ENCODE assay signal across 1 cellular context in the genomic region with DNA sequence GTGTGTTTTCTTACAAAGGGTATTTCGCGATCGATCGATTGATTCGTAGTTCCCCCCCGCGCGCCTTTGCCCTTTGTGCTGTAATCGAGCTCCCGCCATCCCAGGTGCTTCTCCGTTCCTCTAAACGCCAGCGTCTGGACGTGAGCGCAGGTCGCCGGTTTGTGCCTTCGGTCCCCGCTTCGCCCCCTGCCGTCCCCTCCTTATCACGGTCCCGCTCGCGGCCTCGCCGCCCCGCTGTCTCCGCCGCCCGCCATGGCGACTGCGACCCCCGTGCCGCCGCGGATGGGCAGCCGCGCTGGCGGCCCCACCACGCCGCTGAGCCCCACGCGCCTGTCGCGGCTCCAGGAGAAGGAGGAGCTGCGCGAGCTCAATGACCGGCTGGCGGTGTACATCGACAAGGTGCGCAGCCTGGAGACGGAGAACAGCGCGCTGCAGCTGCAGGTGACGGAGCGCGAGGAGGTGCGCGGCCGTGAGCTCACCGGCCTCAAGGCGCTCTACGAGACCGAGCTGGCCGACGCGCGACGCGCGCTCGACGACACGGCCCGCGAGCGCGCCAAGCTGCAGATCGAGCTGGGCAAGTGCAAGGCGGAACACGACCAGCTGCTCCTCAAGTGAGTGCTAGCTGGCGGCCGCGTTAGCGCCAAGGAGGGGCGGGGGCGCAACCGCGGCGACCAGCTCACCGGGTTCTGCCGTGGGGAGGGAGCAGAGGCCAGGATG.
TF ChIP-seq lines count a peak whose summit lies in the region.

No MANE protein-coding gene starts in this region.

TF ChIP-seq in K562, 482 proteins besides CTCF, POLR2A, EP300 and RAD21 (continues in another document):
- TF ChIP-seq ETS1 (conservative IDR thresholded peaks at IDR 0.05; ENCODE audit: control insufficient read depth, low read depth, low read length) (no peak), ZBTB1 (CRISPR knock-in tag; IDR thresholded peaks at IDR 0.05; ENCODE audit: borderline replicate concordance, low read depth) (peak; percentile 15; the same call in 1 of the 2 replicates), GABPB1 (CRISPR knock-in tag; IDR thresholded peaks at IDR 0.05) (no peak), ZNF780A (CRISPR knock-in tag; IDR thresholded peaks at IDR 0.05) (no peak), AFF1 (IDR thresholded peaks at IDR 0.05; ENCODE audit: low read depth in 1 of 2, partially characterized antibody in 2 of 2) (no peak), MYNN (IDR thresholded peaks at IDR 0.05) (no peak), MYNN (CRISPR knock-in tag; IDR thresholded peaks at IDR 0.05) (no peak), SAP30 (IDR thresholded peaks at IDR 0.05; ENCODE audit: borderline replicate concordance, insufficient read depth, low read depth, low read length, poor library complexity, severe bottlenecking) (peak; percentile 87), ZNF699 (CRISPR knock-in tag; IDR thresholded peaks at IDR 0.05; ENCODE audit: insufficient replicate concordance) (no peak), TAF15 (IDR thresholded peaks at IDR 0.05; ENCODE audit: low read depth, low read length) (no peak), CBX2 (IDR thresholded peaks at IDR 0.05; ENCODE audit: insufficient read depth, low read length, poor library complexity, severe bottlenecking) (no peak), SIN3B (IDR thresholded peaks at IDR 0.05; ENCODE audit: low read depth) (peak; percentile 18; the same call in 1 of the 2 replicates), ZBTB8A (IDR thresholded peaks at IDR 0.05; ENCODE audit: partially characterized antibody) (no peak), MLX (CRISPR knock-in tag; conservative IDR thresholded peaks at IDR 0.05) (no peak), ESRRA (IDR thresholded peaks at IDR 0.05; ENCODE audit: borderline replicate concordance, low read depth) (no peak), NELFE (IDR thresholded peaks at IDR 0.05; ENCODE audit: insufficient read depth, insufficient read length) (no peak), ATF2 (CRISPR knock-in tag; IDR thresholded peaks at IDR 0.05) (no peak), ZBED1 (IDR thresholded peaks at IDR 0.05) (no peak; the same call in 1 of the 2 replicates), ETV5 (CRISPR knock-in tag; IDR thresholded peaks at IDR 0.05; ENCODE audit: low read depth) (no peak), NRF1 (conservative IDR thresholded peaks at IDR 0.05 in 1 of 2, IDR thresholded peaks at IDR 0.05 in 1 of 2) (peak; percentile 56 to 69; a peak in 3 of 4 replicates)
- TF ChIP-seq, protein P1, sequence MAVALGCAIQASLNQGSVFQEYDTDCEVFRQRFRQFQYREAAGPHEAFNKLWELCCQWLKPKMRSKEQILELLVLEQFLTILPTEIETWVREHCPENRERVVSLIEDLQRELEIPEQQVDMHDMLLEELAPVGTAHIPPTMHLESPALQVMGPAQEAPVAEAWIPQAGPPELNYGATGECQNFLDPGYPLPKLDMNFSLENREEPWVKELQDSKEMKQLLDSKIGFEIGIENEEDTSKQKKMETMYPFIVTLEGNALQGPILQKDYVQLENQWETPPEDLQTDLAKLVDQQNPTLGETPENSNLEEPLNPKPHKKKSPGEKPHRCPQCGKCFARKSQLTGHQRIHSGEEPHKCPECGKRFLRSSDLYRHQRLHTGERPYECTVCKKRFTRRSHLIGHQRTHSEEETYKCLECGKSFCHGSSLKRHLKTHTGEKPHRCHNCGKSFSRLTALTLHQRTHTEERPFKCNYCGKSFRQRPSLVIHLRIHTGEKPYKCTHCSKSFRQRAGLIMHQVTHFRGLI (CRISPR knock-in tag; IDR thresholded peaks at IDR 0.05) = no peak
- TF ChIP-seq, protein P2, sequence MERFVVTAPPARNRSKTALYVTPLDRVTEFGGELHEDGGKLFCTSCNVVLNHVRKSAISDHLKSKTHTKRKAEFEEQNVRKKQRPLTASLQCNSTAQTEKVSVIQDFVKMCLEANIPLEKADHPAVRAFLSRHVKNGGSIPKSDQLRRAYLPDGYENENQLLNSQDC (CRISPR knock-in tag; IDR thresholded peaks at IDR 0.05) = no peak
- TF ChIP-seq, protein P3, sequence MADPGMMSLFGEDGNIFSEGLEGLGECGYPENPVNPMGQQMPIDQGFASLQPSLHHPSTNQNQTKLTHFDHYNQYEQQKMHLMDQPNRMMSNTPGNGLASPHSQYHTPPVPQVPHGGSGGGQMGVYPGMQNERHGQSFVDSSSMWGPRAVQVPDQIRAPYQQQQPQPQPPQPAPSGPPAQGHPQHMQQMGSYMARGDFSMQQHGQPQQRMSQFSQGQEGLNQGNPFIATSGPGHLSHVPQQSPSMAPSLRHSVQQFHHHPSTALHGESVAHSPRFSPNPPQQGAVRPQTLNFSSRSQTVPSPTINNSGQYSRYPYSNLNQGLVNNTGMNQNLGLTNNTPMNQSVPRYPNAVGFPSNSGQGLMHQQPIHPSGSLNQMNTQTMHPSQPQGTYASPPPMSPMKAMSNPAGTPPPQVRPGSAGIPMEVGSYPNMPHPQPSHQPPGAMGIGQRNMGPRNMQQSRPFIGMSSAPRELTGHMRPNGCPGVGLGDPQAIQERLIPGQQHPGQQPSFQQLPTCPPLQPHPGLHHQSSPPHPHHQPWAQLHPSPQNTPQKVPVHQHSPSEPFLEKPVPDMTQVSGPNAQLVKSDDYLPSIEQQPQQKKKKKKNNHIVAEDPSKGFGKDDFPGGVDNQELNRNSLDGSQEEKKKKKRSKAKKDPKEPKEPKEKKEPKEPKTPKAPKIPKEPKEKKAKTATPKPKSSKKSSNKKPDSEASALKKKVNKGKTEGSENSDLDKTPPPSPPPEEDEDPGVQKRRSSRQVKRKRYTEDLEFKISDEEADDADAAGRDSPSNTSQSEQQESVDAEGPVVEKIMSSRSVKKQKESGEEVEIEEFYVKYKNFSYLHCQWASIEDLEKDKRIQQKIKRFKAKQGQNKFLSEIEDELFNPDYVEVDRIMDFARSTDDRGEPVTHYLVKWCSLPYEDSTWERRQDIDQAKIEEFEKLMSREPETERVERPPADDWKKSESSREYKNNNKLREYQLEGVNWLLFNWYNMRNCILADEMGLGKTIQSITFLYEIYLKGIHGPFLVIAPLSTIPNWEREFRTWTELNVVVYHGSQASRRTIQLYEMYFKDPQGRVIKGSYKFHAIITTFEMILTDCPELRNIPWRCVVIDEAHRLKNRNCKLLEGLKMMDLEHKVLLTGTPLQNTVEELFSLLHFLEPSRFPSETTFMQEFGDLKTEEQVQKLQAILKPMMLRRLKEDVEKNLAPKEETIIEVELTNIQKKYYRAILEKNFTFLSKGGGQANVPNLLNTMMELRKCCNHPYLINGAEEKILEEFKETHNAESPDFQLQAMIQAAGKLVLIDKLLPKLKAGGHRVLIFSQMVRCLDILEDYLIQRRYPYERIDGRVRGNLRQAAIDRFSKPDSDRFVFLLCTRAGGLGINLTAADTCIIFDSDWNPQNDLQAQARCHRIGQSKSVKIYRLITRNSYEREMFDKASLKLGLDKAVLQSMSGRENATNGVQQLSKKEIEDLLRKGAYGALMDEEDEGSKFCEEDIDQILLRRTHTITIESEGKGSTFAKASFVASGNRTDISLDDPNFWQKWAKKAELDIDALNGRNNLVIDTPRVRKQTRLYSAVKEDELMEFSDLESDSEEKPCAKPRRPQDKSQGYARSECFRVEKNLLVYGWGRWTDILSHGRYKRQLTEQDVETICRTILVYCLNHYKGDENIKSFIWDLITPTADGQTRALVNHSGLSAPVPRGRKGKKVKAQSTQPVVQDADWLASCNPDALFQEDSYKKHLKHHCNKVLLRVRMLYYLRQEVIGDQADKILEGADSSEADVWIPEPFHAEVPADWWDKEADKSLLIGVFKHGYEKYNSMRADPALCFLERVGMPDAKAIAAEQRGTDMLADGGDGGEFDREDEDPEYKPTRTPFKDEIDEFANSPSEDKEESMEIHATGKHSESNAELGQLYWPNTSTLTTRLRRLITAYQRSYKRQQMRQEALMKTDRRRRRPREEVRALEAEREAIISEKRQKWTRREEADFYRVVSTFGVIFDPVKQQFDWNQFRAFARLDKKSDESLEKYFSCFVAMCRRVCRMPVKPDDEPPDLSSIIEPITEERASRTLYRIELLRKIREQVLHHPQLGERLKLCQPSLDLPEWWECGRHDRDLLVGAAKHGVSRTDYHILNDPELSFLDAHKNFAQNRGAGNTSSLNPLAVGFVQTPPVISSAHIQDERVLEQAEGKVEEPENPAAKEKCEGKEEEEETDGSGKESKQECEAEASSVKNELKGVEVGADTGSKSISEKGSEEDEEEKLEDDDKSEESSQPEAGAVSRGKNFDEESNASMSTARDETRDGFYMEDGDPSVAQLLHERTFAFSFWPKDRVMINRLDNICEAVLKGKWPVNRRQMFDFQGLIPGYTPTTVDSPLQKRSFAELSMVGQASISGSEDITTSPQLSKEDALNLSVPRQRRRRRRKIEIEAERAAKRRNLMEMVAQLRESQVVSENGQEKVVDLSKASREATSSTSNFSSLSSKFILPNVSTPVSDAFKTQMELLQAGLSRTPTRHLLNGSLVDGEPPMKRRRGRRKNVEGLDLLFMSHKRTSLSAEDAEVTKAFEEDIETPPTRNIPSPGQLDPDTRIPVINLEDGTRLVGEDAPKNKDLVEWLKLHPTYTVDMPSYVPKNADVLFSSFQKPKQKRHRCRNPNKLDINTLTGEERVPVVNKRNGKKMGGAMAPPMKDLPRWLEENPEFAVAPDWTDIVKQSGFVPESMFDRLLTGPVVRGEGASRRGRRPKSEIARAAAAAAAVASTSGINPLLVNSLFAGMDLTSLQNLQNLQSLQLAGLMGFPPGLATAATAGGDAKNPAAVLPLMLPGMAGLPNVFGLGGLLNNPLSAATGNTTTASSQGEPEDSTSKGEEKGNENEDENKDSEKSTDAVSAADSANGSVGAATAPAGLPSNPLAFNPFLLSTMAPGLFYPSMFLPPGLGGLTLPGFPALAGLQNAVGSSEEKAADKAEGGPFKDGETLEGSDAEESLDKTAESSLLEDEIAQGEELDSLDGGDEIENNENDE (IDR thresholded peaks at IDR 0.05; ENCODE audit: low read depth, low read length) = no peak
- TF ChIP-seq, protein P4, sequence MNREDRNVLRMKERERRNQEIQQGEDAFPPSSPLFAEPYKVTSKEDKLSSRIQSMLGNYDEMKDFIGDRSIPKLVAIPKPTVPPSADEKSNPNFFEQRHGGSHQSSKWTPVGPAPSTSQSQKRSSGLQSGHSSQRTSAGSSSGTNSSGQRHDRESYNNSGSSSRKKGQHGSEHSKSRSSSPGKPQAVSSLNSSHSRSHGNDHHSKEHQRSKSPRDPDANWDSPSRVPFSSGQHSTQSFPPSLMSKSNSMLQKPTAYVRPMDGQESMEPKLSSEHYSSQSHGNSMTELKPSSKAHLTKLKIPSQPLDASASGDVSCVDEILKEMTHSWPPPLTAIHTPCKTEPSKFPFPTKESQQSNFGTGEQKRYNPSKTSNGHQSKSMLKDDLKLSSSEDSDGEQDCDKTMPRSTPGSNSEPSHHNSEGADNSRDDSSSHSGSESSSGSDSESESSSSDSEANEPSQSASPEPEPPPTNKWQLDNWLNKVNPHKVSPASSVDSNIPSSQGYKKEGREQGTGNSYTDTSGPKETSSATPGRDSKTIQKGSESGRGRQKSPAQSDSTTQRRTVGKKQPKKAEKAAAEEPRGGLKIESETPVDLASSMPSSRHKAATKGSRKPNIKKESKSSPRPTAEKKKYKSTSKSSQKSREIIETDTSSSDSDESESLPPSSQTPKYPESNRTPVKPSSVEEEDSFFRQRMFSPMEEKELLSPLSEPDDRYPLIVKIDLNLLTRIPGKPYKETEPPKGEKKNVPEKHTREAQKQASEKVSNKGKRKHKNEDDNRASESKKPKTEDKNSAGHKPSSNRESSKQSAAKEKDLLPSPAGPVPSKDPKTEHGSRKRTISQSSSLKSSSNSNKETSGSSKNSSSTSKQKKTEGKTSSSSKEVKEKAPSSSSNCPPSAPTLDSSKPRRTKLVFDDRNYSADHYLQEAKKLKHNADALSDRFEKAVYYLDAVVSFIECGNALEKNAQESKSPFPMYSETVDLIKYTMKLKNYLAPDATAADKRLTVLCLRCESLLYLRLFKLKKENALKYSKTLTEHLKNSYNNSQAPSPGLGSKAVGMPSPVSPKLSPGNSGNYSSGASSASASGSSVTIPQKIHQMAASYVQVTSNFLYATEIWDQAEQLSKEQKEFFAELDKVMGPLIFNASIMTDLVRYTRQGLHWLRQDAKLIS (CRISPR knock-in tag; IDR thresholded peaks at IDR 0.05) = peak; percentile 42; the same call in 1 of the 2 replicates
